Comparison of ENCODE assay signal across 14 cellular contexts in the genomic region with DNA sequence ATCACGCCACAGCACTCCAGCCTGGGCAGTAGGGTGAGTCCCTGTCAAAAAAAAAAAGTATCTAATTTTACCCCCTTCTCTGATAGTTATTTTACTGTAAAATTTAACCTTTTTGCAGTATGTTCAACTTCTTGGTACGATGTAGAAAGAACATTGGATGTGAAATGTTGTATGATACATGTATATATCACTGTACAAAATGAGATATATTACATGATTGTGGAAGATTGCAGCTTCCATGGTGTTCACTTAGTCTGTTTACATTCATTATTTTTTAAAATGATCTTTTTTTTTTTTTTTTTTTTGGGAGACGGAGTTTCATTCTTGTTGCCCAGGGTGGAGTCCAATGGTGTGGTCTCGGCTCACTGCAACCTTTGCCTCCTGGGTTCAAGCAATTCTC. TPM values are rescaled to one million over a fixed set of nuclear protein-coding genes. Genes with fewer than 3 reads are reported as not detected.
DNase-seq lines count a peak whose midpoint lies in the region; ATAC-seq and TF ChIP-seq lines count a peak whose summit lies in the region.
"Had no signal": no experiment of that assay in that cellular context is flagged by ENCODE, and none has a peak within 500 bp of the region (broad histone marks: within the 10 kb centered on the region; RNA-seq: fewer than 3 reads in every experiment).

No MANE protein-coding gene starts in this region.

- no peak for TF ChIP-seq EP300 in transverse colon (IDR thresholded peaks at IDR 0.05; ENCODE audit: low read depth)

- H3K36me3 ChIP-seq in heart left ventricle (peaks cover 0 to 55% (median 35%) of the 10 kb centered on the region in 9 donors), adrenal gland (replicated peaks in 1 of 2) (peaks cover 0 to 37% of the 10 kb centered on the region in 2 donors), transverse colon (peaks cover 0 to 15% (median 6%) of the 10 kb centered on the region in 4 donors)

- H3K4me3 ChIP-seq in heart left ventricle = peak overlapping the region in 3 of 12 donors; percentile 0 to 25 (median 5)
- peak overlapping the region in 1 of 4 donors; percentile 17 for H3K4me3 ChIP-seq in adrenal gland
- H3K4me3 ChIP-seq in transverse colon = peak overlapping the region in 1 of 4 donors; percentile 24
- H3K4me3 ChIP-seq: mucosa of descending colon had no signal

- H3K4me1 Mint-ChIP-seq in mesothelial cell of epicardium = peaks cover 52% of the 10 kb centered on the region

- no peaks in the 10 kb centered on the region for H3K9me3 ChIP-seq in heart left ventricle
- H3K9me3 ChIP-seq in adrenal gland (replicated peaks in 1 of 3) = no peaks in the 10 kb centered on the region
- no peaks in the 10 kb centered on the region for H3K9me3 ChIP-seq in transverse colon
- H3K9me3 ChIP-seq: mucosa of descending colon had no signal

- peaks cover 10% of the 10 kb centered on the region for H3K36me3 Mint-ChIP-seq in mesothelial cell of epicardium

- TF ChIP-seq POLR2A in heart left ventricle (IDR thresholded peaks at IDR 0.05) = no peak
- no peak for TF ChIP-seq POLR2A in adrenal gland (IDR thresholded peaks at IDR 0.05)
- TF ChIP-seq POLR2A in transverse colon (IDR thresholded peaks at IDR 0.05) = no peak

- H3K4me3 Mint-ChIP-seq in mesothelial cell of epicardium = no peak overlapping the region

- no peaks in the 10 kb centered on the region for H3K9me3 Mint-ChIP-seq in mesothelial cell of epicardium

- TF ChIP-seq CTCF in heart left ventricle (IDR thresholded peaks at IDR 0.05) (no peak), adrenal gland (IDR thresholded peaks at IDR 0.05) (no peak), mesothelial cell of epicardium (IDR thresholded peaks at IDR 0.05; ENCODE audit: unreplicated experiment) (no peak), transverse colon (IDR thresholded peaks at IDR 0.05) (no peak), omental fat pad (IDR thresholded peaks at IDR 0.05) (no peak)

- DNase-seq in heart left ventricle = no peak
- DNase-seq in left cardiac atrium = no peak
- no peak for DNase-seq in adrenal gland
- no peak for DNase-seq in mesothelial cell of epicardium (ENCODE audit: low spot score in 2 of 2, unreplicated experiment in 2 of 2)
- DNase-seq in transverse colon = no peak
- DNase-seq in omental fat pad (ENCODE audit: low spot score) = no peak
- DNase-seq in MV-4-11 (lab: John Stamatoyannopoulos, UW) = no peak
- DNase-seq: GF-D8, NCI-H2171 treated with DMSO at 0.1 percent for 48 hours had no signal

- H3K4me1 ChIP-seq in heart left ventricle (peaks cover 8 to 81% (median 67%) of the 10 kb centered on the region in 12 donors), adrenal gland (replicated peaks in 1 of 2) (peaks cover 62 to 76% of the 10 kb centered on the region in 2 donors), transverse colon (peaks cover 40 to 82% (median 71%) of the 10 kb centered on the region in 4 donors)

- intact Hi-C loops in heart left ventricle (cut with DNase I) = loop anchor here in 1 of 10 donors (5.0 kb wide), 1 partner anchor 37 kb away; no protein-coding TSS in a partner anchor
- intact Hi-C loops in left cardiac atrium (cut with DNase I) = no loop called here
- intact Hi-C loops in adrenal gland (cut with DNase I) = no loop called here
- intact Hi-C loops in transverse colon (cut with DNase I; ENCODE audit: low total_unique reads) = no loop called here

- peak overlapping the region; percentile 84 for H3K27ac Mint-ChIP-seq in mesothelial cell of epicardium

- no peaks in the 10 kb centered on the region for H3K27me3 Mint-ChIP-seq in mesothelial cell of epicardium (ENCODE audit: low read depth)

- WGBS in heart left ventricle, 4 donors = 93 to 96% (median 95%) methylated on average over 4 of the region's 4 CpGs
- 89 to 94% (median 90%) methylated on average over 4 of the region's 4 CpGs for WGBS in adrenal gland, 4 donors
- 83 to 94% methylated on average over 3 to 4 of the region's 4 CpGs for WGBS in transverse colon (ENCODE audit: low coverage in 1 of 2), 2 donors

- peak overlapping the region in 8 of 12 donors; percentile 26 to 79 (median 51) for H3K27ac ChIP-seq in heart left ventricle
- peak overlapping the region in 4 of 5 donors; percentile 53 to 87 (median 70) for H3K27ac ChIP-seq in adrenal gland
- peak overlapping the region; percentile 78 to 84 (median 80) for H3K27ac ChIP-seq in transverse colon

- no peaks in the 10 kb centered on the region for H3K27me3 ChIP-seq in heart left ventricle
- no peaks in the 10 kb centered on the region for H3K27me3 ChIP-seq in adrenal gland
- H3K27me3 ChIP-seq in transverse colon = no peaks in the 10 kb centered on the region

- ATAC-seq in heart left ventricle = no peak
- ATAC-seq in left cardiac atrium = no peak
- no peak for ATAC-seq in omental fat pad (ENCODE audit: low FRiP score)
- ATAC-seq in GM21526 (IDR thresholded peaks at IDR 0.05; ENCODE audit: low FRiP score, unreplicated experiment) = no peak

- in situ Hi-C loops in transverse colon (cut with MboI; ENCODE audit: low pct_ligation_motif_present in 1 of 4, low pct_unique_long_range_greater_than_20kb in 1 of 4, low sequenced_read_pairs in 3 of 4) = no loop called here

RNA-seq across cellular contexts. Expression of gene SP1, which starts 9.0 kb away (rescaled TPM):
- 10 to 100 TPM; 22.9 to 48.8 (median 34.7) TPM for total RNA-seq in heart left ventricle
- 10 to 100 TPM in 1 of 2 donors, 1 to 10 TPM in 1; 7.9 to 13.8 TPM for polyA plus RNA-seq in heart left ventricle
- total RNA-seq in left cardiac atrium = 10 to 100 TPM; 31.3 to 33.4 TPM
- 10 to 100 TPM; 34.9 to 90.0 (median 61.7) TPM for total RNA-seq in adrenal gland
- polyA plus RNA-seq in adrenal gland = 10 to 100 TPM; 16.3 to 48.8 (median 18.3) TPM
- total RNA-seq in mesothelial cell of epicardium = 112 to 120 TPM (median 116 TPM) in 3 replicates
- 10 to 100 TPM; 32.6 to 80.1 (median 67.1) TPM for total RNA-seq in transverse colon
- total RNA-seq in omental fat pad = 10 to 100 TPM; 53.1 to 73.8 (median 62.2) TPM

RNA-seq across cellular contexts. Expression of gene AMHR2, which starts 34.7 kb away (rescaled TPM):
- 1 to 10 TPM in 2 of 9 donors, under 1 TPM in 2, not detected in 5; 0.30 to 2.2 (median 0.78) TPM for total RNA-seq in heart left ventricle
- under 1 TPM in 1 of 2 donors, not detected in 1; 0.57 TPM for polyA plus RNA-seq in heart left ventricle
- under 1 TPM in 1 of 2 donors, not detected in 1; 0.34 TPM for total RNA-seq in left cardiac atrium
- 100 to 1,000 TPM in 1 of 8 donors, 10 to 100 TPM in 7; 26.7 to 104 (median 74.2) TPM for total RNA-seq in adrenal gland
- 10 to 100 TPM; 19.8 to 41.2 (median 26.6) TPM for polyA plus RNA-seq in adrenal gland
- 11.1 to 13.8 TPM (median 12.3 TPM) in 3 replicates for total RNA-seq in mesothelial cell of epicardium
- under 1 TPM in 1 of 4 donors, not detected in 3; 0.27 TPM for total RNA-seq in transverse colon
- total RNA-seq in omental fat pad = 1 to 10 TPM in 1 of 4 donors, not detected in 3; 1.3 TPM
- total RNA-seq: dermis microvascular lymphatic vessel endothelial cell, RPMI7951 had no signal
- polyA plus RNA-seq: BJ had no signal

RNA-seq across cellular contexts. Expression of gene PRR13, which starts 52.6 kb away (rescaled TPM):
- total RNA-seq in heart left ventricle = 100 to 1,000 TPM in 1 of 9 donors, 10 to 100 TPM in 8; 25.7 to 100 (median 53.1) TPM
- 100 to 1,000 TPM in 1 of 2 donors, 10 to 100 TPM in 1; 39.5 to 121 TPM for polyA plus RNA-seq in heart left ventricle
- 10 to 100 TPM; 73.5 to 90.2 TPM for total RNA-seq in left cardiac atrium
- 100 to 1,000 TPM in 6 of 8 donors, 10 to 100 TPM in 2; 68.2 to 233 (median 154) TPM for total RNA-seq in adrenal gland
- polyA plus RNA-seq in adrenal gland = 100 to 1,000 TPM; 127 to 407 (median 130) TPM
- 74.1 to 87.4 TPM (median 76.2 TPM) in 3 replicates for total RNA-seq in mesothelial cell of epicardium
- 100 to 1,000 TPM; 175 to 307 (median 261) TPM for total RNA-seq in transverse colon
- total RNA-seq in omental fat pad = 10 to 100 TPM; 42.9 to 72.6 (median 60.4) TPM

RNA-seq across cellular contexts. Expression of gene SP7, which starts 52.8 kb away (rescaled TPM):
- total RNA-seq in heart left ventricle (not detected), left cardiac atrium (not detected), adrenal gland (not detected), mesothelial cell of epicardium (0.27 to 0.62 TPM (median 0.47 TPM) in 3 replicates), transverse colon (not detected), omental fat pad (not detected)
- polyA plus RNA-seq in heart left ventricle (not detected), adrenal gland (under 1 TPM in 1 of 3 donors, not detected in 2; 0.03 TPM)
- total RNA-seq: dermis microvascular lymphatic vessel endothelial cell, mucosa of descending colon, RPMI7951 had no signal
- polyA plus RNA-seq: BJ had no signal
